8 cellular contexts compared by ENCODE assay signal in the genomic region with DNA sequence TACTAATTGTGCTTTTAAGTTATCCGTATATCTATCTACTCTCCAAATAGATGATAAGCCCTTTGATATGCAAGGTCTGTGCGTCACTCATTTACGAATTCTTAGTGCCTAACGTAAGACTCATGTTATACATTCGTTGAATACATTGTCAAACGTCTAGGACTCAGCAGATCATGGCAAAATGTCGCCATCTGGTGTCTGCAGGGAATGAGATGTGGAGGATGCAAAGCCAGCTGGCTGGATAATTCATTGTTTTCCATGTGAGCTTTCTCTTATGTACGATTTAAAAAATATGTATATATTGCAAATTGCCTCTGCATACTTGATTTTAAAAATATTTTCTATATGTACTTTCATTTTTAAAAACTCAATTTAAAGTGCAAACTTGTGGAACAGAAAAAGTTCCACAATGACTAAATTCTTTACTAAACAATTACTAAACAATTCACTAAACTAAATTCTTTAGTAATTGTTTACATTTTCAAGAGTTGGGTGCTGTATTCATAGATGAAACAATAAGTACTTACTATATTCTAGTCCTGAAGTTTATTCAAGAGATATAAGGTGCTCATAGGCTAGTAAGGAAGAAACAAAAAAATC. TPM values are rescaled to one million over a fixed set of nuclear protein-coding genes. Genes with fewer than 3 reads are reported as not detected.
DNase-seq lines count a peak whose midpoint lies in the region; ATAC-seq and TF ChIP-seq lines count a peak whose summit lies in the region.

No MANE protein-coding gene starts in this region.

- H3K9me3 Mint-ChIP-seq in natural killer cell: no peaks in the 10 kb centered on the region
- H3K9me3 Mint-ChIP-seq in natural killer cell treated with Interleukin-12 subunit alpha and Interleukin-12 subunit beta and Interleukin-15 and Interleukin-18, amount 100 ng/mL, for 72 hours: no peaks in the 10 kb centered on the region

- peaks cover 0 to 8% of the 10 kb centered on the region in 2 donors for H3K27me3 Mint-ChIP-seq in natural killer cell (ENCODE audit: low read depth in 2 of 2)
- H3K27me3 Mint-ChIP-seq in natural killer cell treated with Interleukin-12 subunit alpha and Interleukin-12 subunit beta and Interleukin-15 and Interleukin-18, amount 100 ng/mL, for 72 hours: peaks cover 0 to 6% of the 10 kb centered on the region in 2 donors

- H3K36me3 Mint-ChIP-seq in natural killer cell: no peaks in the 10 kb centered on the region
- H3K36me3 Mint-ChIP-seq in natural killer cell treated with Interleukin-12 subunit alpha and Interleukin-12 subunit beta and Interleukin-15 and Interleukin-18, amount 100 ng/mL, for 72 hours: no peaks in the 10 kb centered on the region

- DNase-seq in natural killer cell: no peak
- DNase-seq in natural killer cell treated with Interleukin-12 subunit alpha and Interleukin-12 subunit beta and Interleukin-15 and Interleukin-18, amount 100 ng/mL, for 72 hours (ENCODE audit: low spot score): no peak
- DNase-seq in LNCaP clone FGC (ENCODE audit: low read depth): peak; percentile 34
- DNase-seq in SJCRH30: peak; percentile 38 to 78
- peak; percentile 61 for DNase-seq in activated naive CD4-positive, alpha-beta T cell treated with anti-CD3 and anti-CD28 coated beads, Interleukin-2, amount 50 U/mL, for 16 hours
- peak; percentile 22 to 87 (median 73) for DNase-seq in head of caudate nucleus
- DNase-seq in retina: peak; percentile 48

- H3K4me1 ChIP-seq in SJCRH30: peaks cover 1% of the 10 kb centered on the region

- H3K27ac ChIP-seq in SJCRH30: no peak overlapping the region

- peak; percentile 53 for TF ChIP-seq CTCF in natural killer cell (IDR thresholded peaks at IDR 0.05)
- peak; percentile 95 for TF ChIP-seq CTCF in LNCaP clone FGC (IDR thresholded peaks at IDR 0.05; ENCODE audit: control insufficient read depth, extremely low read depth, insufficient read depth)

- no peaks in the 10 kb centered on the region for H3K4me1 Mint-ChIP-seq in natural killer cell
- no peaks in the 10 kb centered on the region for H3K4me1 Mint-ChIP-seq in natural killer cell treated with Interleukin-12 subunit alpha and Interleukin-12 subunit beta and Interleukin-15 and Interleukin-18, amount 100 ng/mL, for 72 hours (ENCODE audit: low read depth in 2 of 2)

- H3K4me3 ChIP-seq in LNCaP clone FGC (ENCODE audit: low read depth, low read length) (no peak overlapping the region), SJCRH30 (no peak overlapping the region)

- H3K4me3 Mint-ChIP-seq in natural killer cell: no peak overlapping the region
- H3K4me3 Mint-ChIP-seq in natural killer cell treated with Interleukin-12 subunit alpha and Interleukin-12 subunit beta and Interleukin-15 and Interleukin-18, amount 100 ng/mL, for 72 hours: no peak overlapping the region

- no peaks in the 10 kb centered on the region for H3K9me3 ChIP-seq in SJCRH30 (replicated peaks)

- ATAC-seq in natural killer cell (peak in 1 of 3 donors; percentile 51), HG03135 (IDR thresholded peaks at IDR 0.05; ENCODE audit: unreplicated experiment) (no peak)
- ATAC-seq in natural killer cell treated with Interleukin-12 subunit alpha and Interleukin-12 subunit beta and Interleukin-15 and Interleukin-18, amount 100 ng/mL, for 72 hours: no peak

- intact Hi-C loops in natural killer cell (cut with micrococcal nuclease) (loop anchor here (1.0 to 2.0 kb wide), 2 partner anchors 66 to 127 kb away; no protein-coding TSS in a partner anchor), head of caudate nucleus (cut with DNase I) (no loop called here)

- no peak overlapping the region for H3K27ac Mint-ChIP-seq in natural killer cell
- no peak overlapping the region for H3K27ac Mint-ChIP-seq in natural killer cell treated with Interleukin-12 subunit alpha and Interleukin-12 subunit beta and Interleukin-15 and Interleukin-18, amount 100 ng/mL, for 72 hours

- H3K36me3 ChIP-seq in SJCRH30: no peaks in the 10 kb centered on the region

- H3K27me3 ChIP-seq in SJCRH30: no peaks in the 10 kb centered on the region

RNA-seq across cellular contexts. Expression of a gene that starts 33.8 kb away (rescaled TPM):
- total RNA-seq in natural killer cell: 10 to 100 TPM in 2 of 3 donors, 1 to 10 TPM in 1; 6.8 to 12.6 (median 10.7) TPM
- total RNA-seq in natural killer cell treated with Interleukin-12 subunit alpha and Interleukin-12 subunit beta and Interleukin-15 and Interleukin-18, amount 100 ng/mL, for 72 hours: 10 to 100 TPM; 12.7 to 23.5 TPM
- total RNA-seq in SJCRH30 (2014; rRNA removed; shearing (Covaris generic)): 12.7 and 13.5 TPM in 2 replicates

RNA-seq across cellular contexts. Expression of a gene that starts 46.6 kb away (rescaled TPM):
- not detected for total RNA-seq in natural killer cell
- not detected for total RNA-seq in natural killer cell treated with Interleukin-12 subunit alpha and Interleukin-12 subunit beta and Interleukin-15 and Interleukin-18, amount 100 ng/mL, for 72 hours
- total RNA-seq in SJCRH30 (2014; rRNA removed; shearing (Covaris generic)): not detected in 2 replicates

RNA-seq across cellular contexts. Expression of a gene that starts 53.3 kb away (rescaled TPM):
- not detected for total RNA-seq in natural killer cell
- not detected for total RNA-seq in natural killer cell treated with Interleukin-12 subunit alpha and Interleukin-12 subunit beta and Interleukin-15 and Interleukin-18, amount 100 ng/mL, for 72 hours
- total RNA-seq in SJCRH30 (2014; rRNA removed; shearing (Covaris generic)): 2.1 and 2.5 TPM in 2 replicates

Comparison
In these comparisons a context has a peak if more than half of its experiments do, and no peak if none do; other contexts are left out.
1. DNase-seq: peak in LNCaP clone FGC (single experiment), SJCRH30 (2 of 2), activated naive CD4-positive, alpha-beta T cell treated with anti-CD3 and anti-CD28 coated beads, Interleukin-2, amount 50 U/mL, for 16 hours (single experiment), head of caudate nucleus (42 of 42) and retina (single experiment); none in natural killer cell (single experiment) and natural killer cell treated with Interleukin-12 subunit alpha and Interleukin-12 subunit beta and Interleukin-15 and Interleukin-18, amount 100 ng/mL, for 72 hours (single experiment).